ENCODE assay signal across 8 cellular contexts in the genomic region with DNA sequence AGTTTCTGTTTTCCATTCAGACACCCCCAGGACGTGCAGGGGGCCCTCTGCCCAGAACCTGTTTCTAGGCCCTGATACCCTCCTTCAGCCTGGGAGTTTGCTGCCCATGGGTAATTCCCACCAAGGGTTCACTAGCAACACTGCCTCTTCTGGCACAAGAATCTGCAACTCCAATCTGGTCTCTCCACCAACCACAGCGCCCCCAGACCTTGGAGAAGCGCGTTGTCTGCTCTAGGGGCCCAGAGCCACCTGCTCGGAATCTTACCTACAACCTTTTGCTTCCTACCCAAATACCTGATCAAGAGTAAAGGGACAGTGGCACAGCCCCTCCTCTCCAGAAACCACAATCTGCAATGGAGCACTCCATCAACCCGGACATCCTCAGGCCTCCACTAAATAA. TPM values are rescaled to one million over a fixed set of nuclear protein-coding genes. Genes with fewer than 3 reads are reported as not detected.
DNase-seq lines count a peak whose midpoint lies in the region; ATAC-seq, FAIRE-seq and TF ChIP-seq lines count a peak whose summit lies in the region.

No MANE protein-coding gene starts in this region.

- H3K9me3 ChIP-seq in DND-41 (ENCODE audit: insufficient read depth, low read length, severe bottlenecking) (peaks cover 64% of the 10 kb centered on the region), OCI-LY7 (ENCODE audit: low read length) (peaks cover 38% of the 10 kb centered on the region), endothelial cell of umbilical vein (replicated peaks; ENCODE audit: control insufficient read depth, insufficient read depth, low read length) (no peaks in the 10 kb centered on the region), pancreas (peaks cover 0 to 3% (median 0%) of the 10 kb centered on the region in 4 donors)

- no TSS peak for BruUV-seq in OCI-LY7 (replicated peaks; lab: Mats Ljungman, UMichigan)
- BruUV-seq in endothelial cell of umbilical vein (replicated peaks; lab: Mats Ljungman, UMichigan): TSS peak; percentile 68

- 15% methylated on average over 6 of the region's 6 CpGs for WGBS in pancreas, 2 donors

- no peak for ATAC-seq in DND-41 (ENCODE audit: insufficient read depth, low read depth)
- no peak for ATAC-seq in pancreas
- ATAC-seq in GM18909 (IDR thresholded peaks at IDR 0.05; ENCODE audit: poor library complexity, unreplicated experiment): no peak
- ATAC-seq in GM21723 (IDR thresholded peaks at IDR 0.05; ENCODE audit: unreplicated experiment): no peak

- H3K4me2 ChIP-seq in DND-41 (ENCODE audit: insufficient read depth, low read length) (peak overlapping the region; percentile 83), OCI-LY7 (ENCODE audit: low read length) (peak overlapping the region; percentile 76), endothelial cell of umbilical vein (ENCODE audit: insufficient read depth, low read length) (peak overlapping the region; percentile 93)

- DNase-seq in DND-41: no peak
- no peak for DNase-seq in OCI-LY7 (ENCODE audit: low spot score)
- DNase-seq in endothelial cell of umbilical vein (ENCODE audit: low read depth, low spot score): no peak
- DNase-seq in pancreas: peak in 1 of 6 donors; percentile 10
- DNase-seq in NCI-H82 (lab: John Stamatoyannopoulos, UW): no peak
- no peak for DNase-seq in GM19238 (ENCODE audit: insufficient read length, low spot score)

- H3K9me2 ChIP-seq in OCI-LY7 (ENCODE audit: insufficient read depth, low read length): no peaks in the 10 kb centered on the region

- H3K79me2 ChIP-seq in DND-41 (ENCODE audit: insufficient read depth, low read length) (peaks cover 55% of the 10 kb centered on the region), OCI-LY7 (ENCODE audit: insufficient read depth, low read depth, low read length) (peaks cover 19% of the 10 kb centered on the region), endothelial cell of umbilical vein (ENCODE audit: control insufficient read depth, insufficient read depth, low read length) (peaks cover 29% of the 10 kb centered on the region)

- no peak for TF ChIP-seq POLR2A in endothelial cell of umbilical vein (IDR thresholded peaks at IDR 0.05; ENCODE audit: low read depth, low read length)

- intact Hi-C loops in OCI-LY7 (cut with micrococcal nuclease; ENCODE audit: unreplicated experiment): no loop called here
- intact Hi-C loops in endothelial cell of umbilical vein (cut with micrococcal nuclease): no loop called here
- intact Hi-C loops in pancreas (cut with DNase I): no loop called here

- dilution Hi-C loops in endothelial cell of umbilical vein (cut with MboI; ENCODE audit: extremely low pct_ligation_motif_present, low sequenced_read_pairs): no loop called here

- H3K4me1 ChIP-seq in DND-41 (ENCODE audit: insufficient read depth, low read length) (peaks cover 33% of the 10 kb centered on the region), OCI-LY7 (ENCODE audit: insufficient read depth, low read length, poor library complexity, severe bottlenecking) (peaks cover 9% of the 10 kb centered on the region), endothelial cell of umbilical vein (ENCODE audit: control insufficient read depth, extremely low read depth, insufficient read depth, low read length) (peaks cover 11% of the 10 kb centered on the region), pancreas (peaks cover 0 to 12% (median 6%) of the 10 kb centered on the region in 3 donors)

- H3K36me3 ChIP-seq in DND-41 (ENCODE audit: insufficient read depth, low read length) (peaks cover 58% of the 10 kb centered on the region), OCI-LY7 (ENCODE audit: insufficient read depth, low read length) (peaks cover 48% of the 10 kb centered on the region), endothelial cell of umbilical vein (ENCODE audit: control insufficient read depth in 2 of 2, extremely low read depth in 1 of 2, insufficient read depth in 2 of 2, low read length in 2 of 2) (peaks cover 0 to 10% of the 10 kb centered on the region in 2 experiments), pancreas (peaks cover 3 to 26% (median 17%) of the 10 kb centered on the region in 3 donors)

- no peaks in the 10 kb centered on the region for H3K27me3 ChIP-seq in DND-41 (ENCODE audit: insufficient read depth, low read length, poor library complexity)
- H3K27me3 ChIP-seq in endothelial cell of umbilical vein (ENCODE audit: control insufficient read depth in 2 of 2, insufficient read depth in 2 of 2, low read length in 2 of 2): no peaks in the 10 kb centered on the region
- no peaks in the 10 kb centered on the region for H3K27me3 ChIP-seq in pancreas

- CTCF ChIA-PET in OCI-LY7 (lab: Charles Lee; ENCODE audit: unreplicated experiment) (no interaction called here), endothelial cell of umbilical vein (lab: Charles Lee) (interaction anchor here (1.4 kb wide), 1 partner anchor 31 kb away, joined by 4 read pairs; no protein-coding TSS in a partner anchor)

- H3K4me3 ChIP-seq in DND-41 (ENCODE audit: low read depth in 1 of 2, low read length in 2 of 2) (peak overlapping the region; percentile 87 to 98), OCI-LY7 (ENCODE audit: low read depth, low read length, poor library complexity, severe bottlenecking) (peak overlapping the region; percentile 86), endothelial cell of umbilical vein (replicated peaks in 1 of 3; ENCODE audit: insufficient read depth in 1 of 3, low read depth in 1 of 3, low read length in 3 of 3) (peak overlapping the region; percentile 75 to 88 (median 77)), pancreas (peak overlapping the region; percentile 50 to 77 (median 69))

- no peaks in the 10 kb centered on the region for H4K20me1 ChIP-seq in DND-41 (ENCODE audit: insufficient read depth, low read length)
- no peaks in the 10 kb centered on the region for H4K20me1 ChIP-seq in OCI-LY7 (ENCODE audit: insufficient read depth, low read length)
- no peaks in the 10 kb centered on the region for H4K20me1 ChIP-seq in endothelial cell of umbilical vein (replicated peaks; ENCODE audit: control insufficient read depth, extremely low read depth, insufficient read depth, low read length)

- H3K9me1 ChIP-seq in endothelial cell of umbilical vein (replicated peaks; ENCODE audit: control insufficient read depth, extremely low read depth, insufficient read depth, low read length): no peaks in the 10 kb centered on the region

- H3K27ac ChIP-seq in DND-41 (ENCODE audit: low read length) (peak overlapping the region; percentile 98), OCI-LY7 (ENCODE audit: low read depth, low read length, poor library complexity, severe bottlenecking) (peak overlapping the region; percentile 52), endothelial cell of umbilical vein (ENCODE audit: insufficient read depth, low read depth, low read length) (no peak overlapping the region), pancreas (no peak overlapping the region)

- TF ChIP-seq CTCF in DND-41 (IDR thresholded peaks at IDR 0.05; ENCODE audit: borderline replicate concordance, extremely low read depth, low read length, poor library complexity, severe bottlenecking) (no peak), OCI-LY7 (conservative IDR thresholded peaks at IDR 0.05; ENCODE audit: low read length) (peak; percentile 53), endothelial cell of umbilical vein (IDR thresholded peaks at IDR 0.05; ENCODE audit: extremely low read depth in 1 of 2, insufficient read depth in 1 of 2, low read depth in 1 of 2, low read length in 2 of 2) (no peak), pancreas (IDR thresholded peaks at IDR 0.05) (no peak)

- POLR2A ChIA-PET in OCI-LY7 (lab: Charles Lee): no interaction called here
- POLR2A ChIA-PET in endothelial cell of umbilical vein (lab: Charles Lee): interaction anchor here (0.8 kb wide), 1 partner anchor 334 kb away, joined by 3 read pairs; a partner anchor contains a TSS

- peak overlapping the region; percentile 100 for H2AFZ ChIP-seq in DND-41 (ENCODE audit: low read depth, low read length)
- peak overlapping the region; percentile 73; the same call in 1 of the 2 replicates for H2AFZ ChIP-seq in OCI-LY7 (ENCODE audit: low read length)
- H2AFZ ChIP-seq in endothelial cell of umbilical vein (ENCODE audit: low read depth, low read length): peak overlapping the region; percentile 96

- H3K9ac ChIP-seq in DND-41 (ENCODE audit: low read depth, low read length) (peak overlapping the region; percentile 95), endothelial cell of umbilical vein (replicated peaks; ENCODE audit: extremely low read depth, insufficient read depth, low read length) (peak overlapping the region; percentile 83)

- FAIRE-seq in endothelial cell of umbilical vein (lab: Jason Lieb, UNC) (no peak), pancreas (lab: Jason Lieb, UNC) (no peak)

RNA-seq across cellular contexts. Expression of a gene that starts 0.8 kb away (rescaled TPM):
- total RNA-seq in OCI-LY7 (2014; rRNA removed; shearing (Covaris generic)): 11.8 and 14.2 TPM in 2 replicates
- 8.6 and 9.4 TPM in 2 replicates for total RNA-seq in OCI-LY7 (2022)
- 8.6 and 8.9 TPM in 2 replicates for total RNA-seq in endothelial cell of umbilical vein
- 1.4 and 2.1 TPM in 2 replicates for polyA plus RNA-seq in endothelial cell of umbilical vein
- polyA plus RNA-seq in endothelial cell of umbilical vein (2011; cell fraction: cytosol; rRNA removed): 1.9 and 2.0 TPM in 2 replicates
- polyA plus RNA-seq in endothelial cell of umbilical vein (2011; cell fraction: nucleus; rRNA removed): 3.1 and 4.0 TPM in 2 replicates
- 3.8 and 4.0 TPM in 2 replicates for polyA plus RNA-seq in endothelial cell of umbilical vein (2012)
- polyA minus RNA-seq in endothelial cell of umbilical vein: 3.6 and 8.4 TPM in 2 replicates
- 3.0 TPM for polyA minus RNA-seq in endothelial cell of umbilical vein (2011; cell fraction: cytosol; rRNA and poly(A)+ RNA removed)
- polyA minus RNA-seq in endothelial cell of umbilical vein (2011; cell fraction: nucleus; rRNA and poly(A)+ RNA removed): 2.6 and 10.8 TPM in 2 replicates
- total RNA-seq in pancreas: 1 to 10 TPM; 2.6 to 5.8 (median 3.6) TPM
- polyA plus RNA-seq in pancreas: 1 to 10 TPM; 2.9 to 4.3 TPM

RNA-seq across cellular contexts. Expression of a gene that starts 29.9 kb away (rescaled TPM):
- not detected in 2 replicates for total RNA-seq in OCI-LY7 (2014; rRNA removed; shearing (Covaris generic))
- total RNA-seq in OCI-LY7 (2022) (not detected in 2 replicates), endothelial cell of umbilical vein (not detected in 2 replicates), pancreas (not detected)
- polyA plus RNA-seq in endothelial cell of umbilical vein (0.06 TPM in 2 replicates), pancreas (not detected)
- polyA plus RNA-seq in endothelial cell of umbilical vein (2011; cell fraction: cytosol; rRNA removed): not detected in 2 replicates
- 0.25 and 0.50 TPM in 2 replicates for polyA plus RNA-seq in endothelial cell of umbilical vein (2011; cell fraction: nucleus; rRNA removed)
- polyA plus RNA-seq in endothelial cell of umbilical vein (2012): 0.15 TPM in 1 of 2 replicates, not detected in the other
- 0.74 TPM in 1 of 2 replicates, not detected in the other for polyA minus RNA-seq in endothelial cell of umbilical vein
- polyA minus RNA-seq in endothelial cell of umbilical vein (2011; cell fraction: cytosol; rRNA and poly(A)+ RNA removed): not detected
- 0.24 and 0.38 TPM in 2 replicates for polyA minus RNA-seq in endothelial cell of umbilical vein (2011; cell fraction: nucleus; rRNA and poly(A)+ RNA removed)

RNA-seq across cellular contexts. Expression of a gene that starts 51.3 kb away (rescaled TPM):
- not detected in 2 replicates for total RNA-seq in OCI-LY7 (2014; rRNA removed; shearing (Covaris generic))
- not detected in 2 replicates for total RNA-seq in OCI-LY7 (2022)
- total RNA-seq in endothelial cell of umbilical vein: 6.0 and 8.8 TPM in 2 replicates
- 2.4 and 2.7 TPM in 2 replicates for polyA plus RNA-seq in endothelial cell of umbilical vein
- 2.1 and 2.6 TPM in 2 replicates for polyA plus RNA-seq in endothelial cell of umbilical vein (2011; cell fraction: cytosol; rRNA removed)
- 4.5 and 6.4 TPM in 2 replicates for polyA plus RNA-seq in endothelial cell of umbilical vein (2011; cell fraction: nucleus; rRNA removed)
- polyA plus RNA-seq in endothelial cell of umbilical vein (2012): 5.0 and 5.5 TPM in 2 replicates
- polyA minus RNA-seq in endothelial cell of umbilical vein: 9.2 and 12.2 TPM in 2 replicates
- polyA minus RNA-seq in endothelial cell of umbilical vein (2011; cell fraction: cytosol; rRNA and poly(A)+ RNA removed): 4.7 TPM
- 4.4 and 6.2 TPM in 2 replicates for polyA minus RNA-seq in endothelial cell of umbilical vein (2011; cell fraction: nucleus; rRNA and poly(A)+ RNA removed)
- total RNA-seq in pancreas: 1 to 10 TPM; 1.6 to 5.4 (median 3.2) TPM
- polyA plus RNA-seq in pancreas: 1 to 10 TPM; 1.0 to 1.8 TPM

Comparison
In these comparisons a context has a peak if more than half of its experiments do, and no peak if none do; other contexts are left out.
1. H3K27ac ChIP-seq: peak in DND-41 (single experiment) and OCI-LY7 (single experiment); none in endothelial cell of umbilical vein (single experiment) and pancreas (0 of 4).
2. Peak in every context shown above with its lines, with median percentiles within 50 percentile points of each other: H2AFZ ChIP-seq, H3K4me2 ChIP-seq and H3K4me3 ChIP-seq.